Comparison of ENCODE assay signal across 35 cellular contexts in the genomic region with DNA sequence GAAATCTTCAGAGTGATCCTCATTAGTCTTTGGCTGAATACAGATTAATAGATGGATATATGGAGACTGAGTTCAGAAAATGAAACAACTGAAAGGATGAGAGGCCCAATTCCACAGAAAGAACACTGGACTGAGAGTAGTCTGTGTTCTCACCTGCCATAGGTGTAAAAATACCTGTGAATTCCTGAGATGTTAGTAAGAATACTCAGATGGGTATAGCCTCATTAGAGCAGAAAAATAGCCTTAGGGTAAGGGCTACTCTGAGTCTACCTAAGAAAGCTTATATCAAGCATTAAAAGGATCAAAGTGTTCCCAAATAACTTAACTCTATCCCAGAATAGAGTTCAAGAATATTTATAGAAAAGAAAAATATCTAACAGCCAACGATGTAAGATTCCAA.
"Had no signal": no experiment of that assay in that cellular context is flagged by ENCODE, and none has a peak within 500 bp of the region (broad histone marks: within the 10 kb centered on the region; RNA-seq: fewer than 3 reads in every experiment).

No MANE protein-coding gene starts in this region.

- H3K27me3 Mint-ChIP-seq: activated CD4-positive, alpha-beta memory T cell treated with anti-CD3 and anti-CD28 coated beads, Interleukin-2, amount 10 ng/mL, durations not matched to agents 7 days and 5 days; activated CD4-positive, alpha-beta T cell treated with anti-CD3 and anti-CD28 coated beads for 36 hours; activated CD4-positive, alpha-beta T cell treated with anti-CD3 and anti-CD28 coated beads, Interleukin-2, amount 10 ng/mL, durations not matched to agents 7 days and 5 days; activated naive CD8-positive, alpha-beta T cell; activated T-helper 17 cell treated with anti-CD3 and anti-CD28 coated beads, Interleukin-2, amount 50 U/mL, for 72 hours; effector memory CD8-positive, alpha-beta T cell; T-helper 17 cell had no signal

- H3K9me3 Mint-ChIP-seq: activated T-helper 17 cell treated with anti-CD3 and anti-CD28 coated beads, Interleukin-2, amount 50 U/mL, for 72 hours had no signal

- H3K4me1 Mint-ChIP-seq: activated CD4-positive, alpha-beta memory T cell treated with anti-CD3 and anti-CD28 coated beads, Interleukin-2, amount 10 ng/mL, durations not matched to agents 7 days and 5 days; activated CD4-positive, alpha-beta T cell treated with anti-CD3 and anti-CD28 coated beads for 36 hours; activated CD4-positive, alpha-beta T cell treated with anti-CD3 and anti-CD28 coated beads, Interleukin-2, amount 10 ng/mL, durations not matched to agents 7 days and 5 days; activated T-helper 17 cell treated with anti-CD3 and anti-CD28 coated beads, Interleukin-2, amount 50 U/mL, for 72 hours; T-helper 17 cell had no signal

- H3K4me3 ChIP-seq: esophagus muscularis mucosa, gastroesophageal sphincter, heart right ventricle had no signal

- ATAC-seq: activated CD4-positive, alpha-beta T cell treated with anti-CD3 and anti-CD28 coated beads for 36 hours; activated T-cell treated with anti-CD3 and anti-CD28 coated beads, Interleukin-2, amount 50 U/mL, for 4 hours; activated T-helper 17 cell treated with anti-CD3 and anti-CD28 coated beads, Interleukin-2, amount 50 U/mL, for 72 hours; effector memory CD8-positive, alpha-beta T cell; gastroesophageal sphincter; heart right ventricle; T-helper 17 cell had no signal

- H3K27me3 ChIP-seq: brain microvascular endothelial cell, esophagus muscularis mucosa, gastroesophageal sphincter, heart right ventricle had no signal

- H3K36me3 Mint-ChIP-seq: activated naive CD8-positive, alpha-beta T cell had no signal

- H3K4me1 ChIP-seq: esophagus muscularis mucosa, gastroesophageal sphincter, heart right ventricle had no signal

- H3K9me3 ChIP-seq: esophagus muscularis mucosa, gastroesophageal sphincter had no signal

- FAIRE-seq: astrocyte, colon, endometrium, endothelial cell of umbilical vein had no signal

- H3K27ac Mint-ChIP-seq: activated CD4-positive, alpha-beta memory T cell treated with anti-CD3 and anti-CD28 coated beads, Interleukin-2, amount 10 ng/mL, durations not matched to agents 7 days and 5 days; activated CD4-positive, alpha-beta T cell treated with anti-CD3 and anti-CD28 coated beads for 36 hours; activated CD4-positive, alpha-beta T cell treated with anti-CD3 and anti-CD28 coated beads, Interleukin-2, amount 10 ng/mL, durations not matched to agents 7 days and 5 days; activated naive CD8-positive, alpha-beta T cell; activated T-helper 17 cell treated with anti-CD3 and anti-CD28 coated beads, Interleukin-2, amount 50 U/mL, for 72 hours; effector memory CD8-positive, alpha-beta T cell; T-helper 17 cell; T-helper 2 cell treated with Interferon-gamma antibody and Interleukin-4, amounts not matched to agents 5 μg/mL and 100 μg/mL, for 36 hours had no signal

- H3K36me3 ChIP-seq: brain microvascular endothelial cell, esophagus muscularis mucosa, gastroesophageal sphincter, heart right ventricle, WERI-Rb-1 had no signal

- H3K4me3 Mint-ChIP-seq: activated CD4-positive, alpha-beta memory T cell treated with anti-CD3 and anti-CD28 coated beads, Interleukin-2, amount 10 ng/mL, durations not matched to agents 7 days and 5 days; activated CD4-positive, alpha-beta T cell treated with anti-CD3 and anti-CD28 coated beads for 36 hours; activated CD4-positive, alpha-beta T cell treated with anti-CD3 and anti-CD28 coated beads, Interleukin-2, amount 10 ng/mL, durations not matched to agents 7 days and 5 days; activated naive CD8-positive, alpha-beta T cell; activated T-cell treated with anti-CD3 and anti-CD28 coated beads, Interleukin-2, amount 50 U/mL, for 4 hours; activated T-helper 17 cell treated with anti-CD3 and anti-CD28 coated beads, Interleukin-2, amount 50 U/mL, for 72 hours; effector memory CD8-positive, alpha-beta T cell; T-helper 17 cell; T-helper 2 cell treated with Interferon-gamma antibody and Interleukin-4, amounts not matched to agents 5 μg/mL and 100 μg/mL, for 36 hours had no signal

- DNase-seq: activated CD4-positive, alpha-beta memory T cell treated with anti-CD3 and anti-CD28 coated beads, Interleukin-2, amount 10 ng/mL, durations not matched to agents 7 days and 5 days; activated CD4-positive, alpha-beta T cell treated with anti-CD3 and anti-CD28 coated beads for 36 hours; activated CD4-positive, alpha-beta T cell treated with anti-CD3 and anti-CD28 coated beads, Interleukin-2, amount 10 ng/mL, durations not matched to agents 7 days and 5 days; activated CD4-positive, alpha-beta T cell treated with anti-CD3 and anti-CD28 coated beads, Interleukin-2, amount 50 U/mL, for 4 hours; activated CD4-positive, CD25-positive, alpha-beta regulatory T cell; activated CD4-positive, CD25-positive, alpha-beta regulatory T cell treated with anti-CD3 and anti-CD28 coated beads, Interleukin-2, amount 50 U/mL, for 72 hours; activated effector memory CD4-positive, alpha-beta T cell treated with Interleukin-2 at 50 U/mL for 16 hours; activated gamma-delta T cell treated with Interleukin-2 at 50 U/mL for 16 hours; activated naive CD4-positive, alpha-beta T cell treated with anti-CD3 and anti-CD28 coated beads, Interleukin-2, amount 50 U/mL, for 16 hours; activated naive CD4-positive, alpha-beta T cell treated with Interleukin-2 at 50 U/mL for 16 hours; activated T-cell treated with anti-CD3 and anti-CD28 coated beads, Interleukin-2, amount 50 U/mL, for 4 hours; amniotic stem cell; anterior cingulate cortex; brain microvascular endothelial cell; caudate nucleus; cortex of kidney; dermis blood vessel endothelial cell; effector CD4-positive, alpha-beta T cell; effector memory CD8-positive, alpha-beta T cell; erythroblast; foreskin melanocyte; heart right ventricle; T-helper 1 cell; T-helper 17 cell; T1000; WERI-Rb-1 had no signal

- H3K27ac ChIP-seq: brain microvascular endothelial cell, esophagus muscularis mucosa, gastroesophageal sphincter, heart right ventricle, WERI-Rb-1 had no signal
